Comparison of ENCODE assay signal across 9 cellular contexts in the genomic region with DNA sequence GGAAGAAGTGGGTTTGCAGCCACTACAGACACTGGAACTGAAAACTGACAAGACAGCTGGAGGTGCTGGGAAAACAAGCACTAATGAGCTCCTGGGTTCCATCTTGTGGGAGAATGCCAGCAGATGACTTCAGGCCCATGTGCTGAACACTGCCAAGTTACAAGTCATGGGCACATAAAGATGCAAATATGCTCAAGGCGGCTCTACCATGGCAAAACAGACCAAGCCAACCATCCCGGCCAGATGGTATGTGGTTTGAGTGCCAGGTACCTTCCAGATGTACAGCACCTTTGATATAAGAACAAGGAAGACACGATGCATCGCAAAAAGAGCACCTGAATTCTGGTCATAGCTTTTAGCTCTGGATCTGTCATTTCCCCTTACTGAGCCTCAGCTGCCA.
DNase-seq lines count a peak whose midpoint lies in the region; ATAC-seq lines count a peak whose summit lies in the region.
"Had no signal": no experiment of that assay in that cellular context is flagged by ENCODE, and none has a peak within 500 bp of the region (broad histone marks: within the 10 kb centered on the region; RNA-seq: fewer than 3 reads in every experiment).

No MANE protein-coding gene starts in this region.

- DNase-seq in Ammon's horn (ENCODE audit: low spot score) (peak; percentile 24), DMS 273 treated with DMSO at 0.1 percent for 48 hours (lab: John Stamatoyannopoulos, UW) (peak; percentile 65), NCI-H526 treated with DMSO at 0.1 percent for 48 hours (lab: John Stamatoyannopoulos, UW) (peak; percentile 26), SIG-M5 (lab: John Stamatoyannopoulos, UW) (no peak)
- DNase-seq in effector memory CD4-positive, alpha-beta T cell: no peak
- DNase-seq: Right ventricle myocardium superior had no signal

- peaks cover 28% of the 10 kb centered on the region for H3K36me3 ChIP-seq in effector memory CD4-positive, alpha-beta T cell (ENCODE audit: control insufficient read depth, insufficient read depth, low read length)

- H3K4me1 ChIP-seq in effector memory CD4-positive, alpha-beta T cell (ENCODE audit: control insufficient read depth, insufficient read depth, low read length, poor library complexity, severe bottlenecking): peaks cover 55% of the 10 kb centered on the region

- peak overlapping the region; percentile 8 for H3K27ac ChIP-seq in effector memory CD4-positive, alpha-beta T cell (ENCODE audit: insufficient read depth, low read length, poor library complexity, severe bottlenecking)

- H3K27me3 ChIP-seq in effector memory CD4-positive, alpha-beta T cell (replicated peaks; ENCODE audit: control insufficient read depth, insufficient read depth, low read length, poor library complexity, severe bottlenecking): no peaks in the 10 kb centered on the region

- H3K9me3 ChIP-seq in effector memory CD4-positive, alpha-beta T cell (ENCODE audit: control insufficient read depth, low read length): no peaks in the 10 kb centered on the region

- H3K4me3 ChIP-seq in effector memory CD4-positive, alpha-beta T cell (ENCODE audit: insufficient read depth, low read depth, low read length, poor library complexity, severe bottlenecking): no peak overlapping the region

- ATAC-seq in HG02852 (IDR thresholded peaks at IDR 0.05; ENCODE audit: unreplicated experiment) (no peak), HG02623 (IDR thresholded peaks at IDR 0.05; ENCODE audit: unreplicated experiment) (no peak), HG03432 (IDR thresholded peaks at IDR 0.05; ENCODE audit: unreplicated experiment) (no peak)

Comparison
In these comparisons a context has a peak if more than half of its experiments do, and no peak if none do; other contexts are left out.
1. DNase-seq: peak in Ammon's horn (single experiment), DMS 273 treated with DMSO at 0.1 percent for 48 hours (single experiment) and NCI-H526 treated with DMSO at 0.1 percent for 48 hours (single experiment); none in effector memory CD4-positive, alpha-beta T cell (0 of 3) and SIG-M5 (single experiment).